In the genomic region with DNA sequence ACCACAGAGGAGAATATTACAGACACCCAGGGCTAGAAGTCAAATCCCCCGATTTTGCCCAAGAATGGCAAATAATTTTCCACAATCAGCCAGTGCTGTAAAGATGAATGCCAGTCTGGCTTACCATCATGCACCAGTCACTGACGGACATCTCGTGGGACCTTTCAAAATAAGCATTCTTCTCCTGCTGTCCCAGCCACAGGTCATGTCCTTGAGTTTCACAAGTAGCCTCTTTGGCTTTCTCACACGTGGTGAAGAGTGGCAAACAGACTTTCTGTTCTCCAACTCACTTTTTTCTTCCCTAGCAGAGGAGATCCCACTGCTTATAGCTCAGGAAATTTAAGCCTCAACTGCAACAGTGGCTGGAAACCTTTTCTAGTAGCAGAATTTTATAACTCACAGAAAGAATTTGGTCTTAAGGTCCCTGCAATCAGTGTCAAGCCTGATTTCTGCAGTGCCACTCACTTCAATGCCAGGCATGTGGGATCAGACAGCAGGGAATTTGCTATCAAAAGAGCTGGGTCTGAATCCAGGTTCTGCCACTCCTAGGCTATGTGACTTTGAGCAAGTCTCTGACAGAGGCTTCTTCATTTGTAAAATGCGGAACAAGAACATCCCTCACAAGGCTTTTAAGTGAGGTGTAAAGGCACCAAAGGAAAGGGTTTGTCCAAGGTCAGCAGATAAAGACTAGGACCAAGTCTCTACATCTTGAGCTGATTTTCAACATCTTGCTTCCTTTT, we compare ENCODE assay signal across 11 cellular contexts. TPM values are rescaled to one million over a fixed set of nuclear protein-coding genes. Genes with fewer than 3 reads are reported as not detected.
DNase-seq lines count a peak whose midpoint lies in the region; ATAC-seq and TF ChIP-seq lines count a peak whose summit lies in the region.
"Had no signal": no experiment of that assay in that cellular context is flagged by ENCODE, and none has a peak within 500 bp of the region (broad histone marks: within the 10 kb centered on the region; RNA-seq: fewer than 3 reads in every experiment).

No MANE protein-coding gene starts in this region.

- H3K27ac ChIP-seq in lower lobe of right lung: peak overlapping the region; percentile 96
- peak overlapping the region; percentile 95 to 99 (median 97) for H3K27ac ChIP-seq in thyroid gland
- H3K27ac ChIP-seq: SJCRH30 had no signal

- H3K4me1 Mint-ChIP-seq in activated T-helper 17 cell treated with anti-CD3 and anti-CD28 coated beads, Interleukin-2, amount 50 U/mL, for 72 hours: peaks cover 40% of the 10 kb centered on the region

- H3K4me1 ChIP-seq in lower lobe of right lung (peaks cover 73% of the 10 kb centered on the region), thyroid gland (peaks cover 54 to 55% of the 10 kb centered on the region in 2 donors)

- ATAC-seq in activated T-helper 17 cell treated with anti-CD3 and anti-CD28 coated beads, Interleukin-2, amount 50 U/mL, for 72 hours (replicated peaks): no peak
- ATAC-seq in lower lobe of right lung: no peak
- ATAC-seq in HG03095 (IDR thresholded peaks at IDR 0.05; ENCODE audit: unreplicated experiment): no peak
- ATAC-seq: pancreas had no signal

- peak in 1 of 2 donors; percentile 58 for TF ChIP-seq POLR2A in thyroid gland (IDR thresholded peaks at IDR 0.05)

- intact Hi-C loops in lower lobe of right lung (cut with DNase I): no loop called here
- intact Hi-C loops in thyroid gland (cut with DNase I): no loop called here

- H3K4me3 Mint-ChIP-seq in activated T-helper 17 cell treated with anti-CD3 and anti-CD28 coated beads, Interleukin-2, amount 50 U/mL, for 72 hours: peak overlapping the region; percentile 96
- H3K4me3 Mint-ChIP-seq: endodermal cell had no signal

- H3K27me3 ChIP-seq in lower lobe of right lung (ENCODE audit: low read depth): no peaks in the 10 kb centered on the region
- no peaks in the 10 kb centered on the region for H3K27me3 ChIP-seq in thyroid gland
- H3K27me3 ChIP-seq: pancreas, SJCRH30 had no signal

- 31 to 33% methylated on average over 5 of the region's 5 CpGs for WGBS in thyroid gland, 2 donors

- peak overlapping the region; percentile 98 for H3K27ac Mint-ChIP-seq in activated T-helper 17 cell treated with anti-CD3 and anti-CD28 coated beads, Interleukin-2, amount 50 U/mL, for 72 hours
- H3K27ac Mint-ChIP-seq: endodermal cell had no signal

- DNase-seq in activated effector memory CD4-positive, alpha-beta T cell treated with anti-CD3 and anti-CD28 coated beads, Interleukin-2, amount 50 U/mL, for 16 hours: peak; percentile 61
- no peak for DNase-seq in activated effector memory CD4-positive, alpha-beta T cell treated with Interleukin-2 at 50 U/mL for 16 hours
- DNase-seq in lower lobe of right lung (no peak), thyroid gland (peak; percentile 72 to 78), OCI-M2 (lab: John Stamatoyannopoulos, UW; ENCODE audit: unreplicated experiment) (no peak), T1000 (lab: John Stamatoyannopoulos, UW) (no peak)
- DNase-seq: endodermal cell, SJCRH30 had no signal

- H3K4me3 ChIP-seq in lower lobe of right lung: peak overlapping the region; percentile 78
- no peak overlapping the region for H3K4me3 ChIP-seq in thyroid gland (replicated peaks in 1 of 3)
- H3K4me3 ChIP-seq: pancreas, SJCRH30 had no signal

- no peaks in the 10 kb centered on the region for H3K27me3 Mint-ChIP-seq in activated T-helper 17 cell treated with anti-CD3 and anti-CD28 coated beads, Interleukin-2, amount 50 U/mL, for 72 hours

- no peaks in the 10 kb centered on the region for H3K9me3 Mint-ChIP-seq in activated T-helper 17 cell treated with anti-CD3 and anti-CD28 coated beads, Interleukin-2, amount 50 U/mL, for 72 hours
- H3K9me3 Mint-ChIP-seq: endodermal cell had no signal

- H3K36me3 ChIP-seq in lower lobe of right lung: peaks cover 58% of the 10 kb centered on the region
- peaks cover 3 to 48% of the 10 kb centered on the region in 2 donors for H3K36me3 ChIP-seq in thyroid gland
- H3K36me3 ChIP-seq: SJCRH30 had no signal

- H3K9me3 ChIP-seq in lower lobe of right lung: no peaks in the 10 kb centered on the region
- no peaks in the 10 kb centered on the region for H3K9me3 ChIP-seq in thyroid gland
- H3K9me3 ChIP-seq: pancreas, SJCRH30 had no signal

- H3K36me3 Mint-ChIP-seq in activated T-helper 17 cell treated with anti-CD3 and anti-CD28 coated beads, Interleukin-2, amount 50 U/mL, for 72 hours (ENCODE audit: low read depth): peaks cover 77% of the 10 kb centered on the region

- no peak for TF ChIP-seq CTCF in lower lobe of right lung (IDR thresholded peaks at IDR 0.05)
- TF ChIP-seq CTCF in thyroid gland (IDR thresholded peaks at IDR 0.05): no peak

RNA-seq across cellular contexts. Expression of a gene that starts 3.6 kb away (rescaled TPM):
- total RNA-seq in activated T-helper 17 cell treated with anti-CD3 and anti-CD28 coated beads, Interleukin-2, amount 50 U/mL, for 72 hours: 10 to 100 TPM; 11.0 to 24.1 TPM
- total RNA-seq in lower lobe of right lung (54.9 TPM), thyroid gland (10 to 100 TPM; 39.8 to 88.4 (median 48.1) TPM)

RNA-seq across cellular contexts. Expression of a gene that starts 57.5 kb away (rescaled TPM):
- 10 to 100 TPM; 16.9 to 28.3 TPM for total RNA-seq in activated T-helper 17 cell treated with anti-CD3 and anti-CD28 coated beads, Interleukin-2, amount 50 U/mL, for 72 hours
- 25.8 TPM for total RNA-seq in lower lobe of right lung
- 10 to 100 TPM; 33.6 to 54.7 (median 46.1) TPM for total RNA-seq in thyroid gland

Comparison
In these comparisons a context has a peak if more than half of its experiments do, and no peak if none do; other contexts are left out.
1. DNase-seq: peak in activated effector memory CD4-positive, alpha-beta T cell treated with anti-CD3 and anti-CD28 coated beads, Interleukin-2, amount 50 U/mL, for 16 hours (single experiment) and thyroid gland (2 of 2); none in activated effector memory CD4-positive, alpha-beta T cell treated with Interleukin-2 at 50 U/mL for 16 hours (single experiment), lower lobe of right lung (single experiment), OCI-M2 (single experiment) and T1000 (single experiment).